10 cellular contexts compared by ENCODE assay signal in the genomic region with DNA sequence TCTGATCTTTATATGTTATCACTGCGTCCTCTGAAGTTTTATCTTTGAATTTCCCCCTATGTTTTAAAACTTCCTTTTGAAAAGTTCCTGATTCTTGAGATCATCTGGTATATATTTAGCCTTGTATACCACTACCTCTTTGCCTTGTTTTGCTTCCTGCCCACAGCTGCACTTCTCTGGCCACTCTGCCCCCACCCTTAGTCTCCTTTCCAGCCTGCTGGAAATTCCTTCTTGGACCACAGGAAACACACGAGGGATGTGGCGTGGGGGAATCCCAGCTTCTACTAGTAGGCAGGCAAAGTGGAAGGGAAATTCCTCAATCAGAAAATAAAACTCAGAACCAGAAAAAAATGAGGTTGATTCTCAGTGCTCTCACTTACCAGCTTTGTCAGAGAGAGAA. TPM values are rescaled to one million over a fixed set of nuclear protein-coding genes. Genes with fewer than 3 reads are reported as not detected.
DNase-seq lines count a peak whose midpoint lies in the region; ATAC-seq lines count a peak whose summit lies in the region.
"Had no signal": no experiment of that assay in that cellular context is flagged by ENCODE, and none has a peak within 500 bp of the region (broad histone marks: within the 10 kb centered on the region; RNA-seq: fewer than 3 reads in every experiment).

No MANE protein-coding gene starts in this region.

- H3K4me1 Mint-ChIP-seq in activated T-cell treated with anti-CD3 and anti-CD28 coated beads, Interleukin-2, amount 50 U/mL, for 72 hours (ENCODE audit: low read depth) = peaks cover 22% of the 10 kb centered on the region
- H3K4me1 Mint-ChIP-seq in stimulated activated naive CD8-positive, alpha-beta T cell treated with anti-CD3 and anti-CD28 coated beads, Interleukin-15, Interleukin-2, amounts not matched to agents 100 ng/mL and 50 ng/mL, for 24 hours (ENCODE audit: low read depth) = peaks cover 49% of the 10 kb centered on the region

- peak overlapping the region; percentile 57 to 64 for H3K4me3 Mint-ChIP-seq in activated T-cell treated with anti-CD3 and anti-CD28 coated beads, Interleukin-2, amount 50 U/mL, for 72 hours
- peak overlapping the region; percentile 63 for H3K4me3 Mint-ChIP-seq in stimulated activated naive CD8-positive, alpha-beta T cell treated with anti-CD3 and anti-CD28 coated beads, Interleukin-15, Interleukin-2, amounts not matched to agents 100 ng/mL and 50 ng/mL, for 24 hours

- peaks cover 3 to 4% of the 10 kb centered on the region in 2 donors for H3K36me3 Mint-ChIP-seq in activated T-cell treated with anti-CD3 and anti-CD28 coated beads, Interleukin-2, amount 50 U/mL, for 72 hours (ENCODE audit: insufficient read depth in 2 of 2)
- peaks cover 19% of the 10 kb centered on the region for H3K36me3 Mint-ChIP-seq in stimulated activated naive CD8-positive, alpha-beta T cell treated with anti-CD3 and anti-CD28 coated beads, Interleukin-15, Interleukin-2, amounts not matched to agents 100 ng/mL and 50 ng/mL, for 24 hours (ENCODE audit: low read depth)

- peak; percentile 20 for DNase-seq in stimulated activated CD4-positive, alpha-beta T cell treated with anti-CD3 and anti-CD28 coated beads, Interleukin-1b, Interleukin-23, amount 100 ng/mL, for 48 hours
- DNase-seq in stimulated activated CD4-positive, alpha-beta T cell treated with anti-CD3 and anti-CD28 coated beads, Interleukin-2, amount 100 ng/mL, for 48 hours = no peak
- peak in 1 of 2 donors; percentile 30 for DNase-seq in activated T-cell treated with anti-CD3 and anti-CD28 coated beads, Interleukin-2, amount 50 U/mL, for 72 hours
- peak; percentile 17 for DNase-seq in iris pigment epithelial cell (ENCODE audit: low read depth)
- DNase-seq: body of pancreas, upper lobe of left lung had no signal

- H3K27ac Mint-ChIP-seq in activated T-cell treated with anti-CD3 and anti-CD28 coated beads, Interleukin-2, amount 50 U/mL, for 72 hours = peak overlapping the region; percentile 47
- peak overlapping the region; percentile 96 for H3K27ac Mint-ChIP-seq in stimulated activated naive CD8-positive, alpha-beta T cell treated with anti-CD3 and anti-CD28 coated beads, Interleukin-15, Interleukin-2, amounts not matched to agents 100 ng/mL and 50 ng/mL, for 24 hours

- H3K9me3 Mint-ChIP-seq in activated T-cell treated with anti-CD3 and anti-CD28 coated beads, Interleukin-2, amount 50 U/mL, for 72 hours = no peaks in the 10 kb centered on the region
- no peaks in the 10 kb centered on the region for H3K9me3 Mint-ChIP-seq in stimulated activated naive CD8-positive, alpha-beta T cell treated with anti-CD3 and anti-CD28 coated beads, Interleukin-15, Interleukin-2, amounts not matched to agents 100 ng/mL and 50 ng/mL, for 24 hours

- ATAC-seq in activated T-cell treated with anti-CD3 and anti-CD28 coated beads, Interleukin-2, amount 50 U/mL, for 72 hours (replicated peaks in 1 of 2) = no peak
- ATAC-seq in GM21619 (IDR thresholded peaks at IDR 0.05; ENCODE audit: unreplicated experiment) (no peak), HG03469 (IDR thresholded peaks at IDR 0.05; ENCODE audit: unreplicated experiment) (no peak), GM21390 (IDR thresholded peaks at IDR 0.05; ENCODE audit: unreplicated experiment) (no peak)
- ATAC-seq: body of pancreas had no signal

- no peaks in the 10 kb centered on the region for H3K27me3 Mint-ChIP-seq in activated T-cell treated with anti-CD3 and anti-CD28 coated beads, Interleukin-2, amount 50 U/mL, for 72 hours (ENCODE audit: low read depth)
- peaks cover 4% of the 10 kb centered on the region for H3K27me3 Mint-ChIP-seq in stimulated activated naive CD8-positive, alpha-beta T cell treated with anti-CD3 and anti-CD28 coated beads, Interleukin-15, Interleukin-2, amounts not matched to agents 100 ng/mL and 50 ng/mL, for 24 hours

RNA-seq across cellular contexts. Expression of gene IL18RAP, which starts 13.3 kb away (rescaled TPM):
- total RNA-seq in activated T-cell treated with anti-CD3 and anti-CD28 coated beads, Interleukin-2, amount 50 U/mL, for 72 hours = 1 to 10 TPM; 7.6 to 9.5 TPM

RNA-seq across cellular contexts. Expression of gene SLC9A4, which starts 36.7 kb away (rescaled TPM):
- total RNA-seq in activated T-cell treated with anti-CD3 and anti-CD28 coated beads, Interleukin-2, amount 50 U/mL, for 72 hours = under 1 TPM in 1 of 2 donors, not detected in 1; 0.14 TPM
- total RNA-seq: upper lobe of left lung had no signal

Comparison
In these comparisons a context has a peak if more than half of its experiments do, and no peak if none do; other contexts are left out.
1. DNase-seq: peak in stimulated activated CD4-positive, alpha-beta T cell treated with anti-CD3 and anti-CD28 coated beads, Interleukin-1b, Interleukin-23, amount 100 ng/mL, for 48 hours (single experiment) and iris pigment epithelial cell (single experiment); none in stimulated activated CD4-positive, alpha-beta T cell treated with anti-CD3 and anti-CD28 coated beads, Interleukin-2, amount 100 ng/mL, for 48 hours (0 of 2).